ENCODE assay signal across 17 cellular contexts in genomic region chr17:945672-946071, GRCh38. TPM values are rescaled to one million over a fixed set of nuclear protein-coding genes. Genes with fewer than 3 reads are reported as not detected.
DNase-seq lines count a peak whose midpoint lies in the region; ATAC-seq and TF ChIP-seq lines count a peak whose summit lies in the region.
"Had no signal": no experiment of that assay in that cellular context is flagged by ENCODE, and none has a peak within 500 bp of the region (broad histone marks: within the 10 kb centered on the region; RNA-seq: fewer than 3 reads in every experiment).

No MANE protein-coding gene starts in this region.

- peaks cover 0 to 3% (median 0%) of the 10 kb centered on the region in 11 experiments; a peak in 1 of 22 replicates for H3K27me3 ChIP-seq in BLaER1 treated with 17β-estradiol and CSF1 and Interleukin-3, amounts not matched to agents 10 nM and 100 nM
- H3K27me3 ChIP-seq in HUES6 (ENCODE audit: control insufficient read depth, insufficient read depth, low read length), result no peaks in the 10 kb centered on the region
- no peaks in the 10 kb centered on the region for H3K27me3 ChIP-seq in iPS-20b (ENCODE audit: insufficient read depth, low read length)

- peak overlapping the region in 6 of 11 experiments; percentile 20 to 49 (median 39); a peak in 8 of 22 replicates for H3K27ac ChIP-seq in BLaER1 treated with 17β-estradiol and CSF1 and Interleukin-3, amounts not matched to agents 10 nM and 100 nM
- H3K27ac ChIP-seq in HUES6 (ENCODE audit: low read depth, low read length) (peak overlapping the region; percentile 15; the same call in 1 of the 2 replicates), iPS-20b (ENCODE audit: low read length) (peak overlapping the region; percentile 22)
- H3K27ac ChIP-seq: A549 had no signal

- no peak for TF ChIP-seq CTCF in neural crest cell (conservative IDR thresholded peaks at IDR 0.05)
- TF ChIP-seq CTCF in CD14-positive monocyte (IDR thresholded peaks at IDR 0.05), result no peak

- H3K4me3 Mint-ChIP-seq in neural crest cell, result no peak overlapping the region
- H3K4me3 Mint-ChIP-seq in stimulated activated naive CD8-positive, alpha-beta T cell treated with anti-CD3 and anti-CD28 coated beads, Interleukin-15, amount 100 ng/mL, for 72 hours, result no peak overlapping the region
- H3K4me3 Mint-ChIP-seq in CD14-positive monocyte, result no peak overlapping the region
- H3K4me3 Mint-ChIP-seq: CD4-positive, alpha-beta T cell had no signal

- intact Hi-C loops in CD14-positive monocyte (cut with micrococcal nuclease), result no loop called here

- H3K4me2 ChIP-seq in BLaER1 treated with 17β-estradiol and CSF1 and Interleukin-3, amounts not matched to agents 10 nM and 100 nM, result peak overlapping the region in 10 of 11 experiments; percentile 7 to 85 (median 62); a peak in 16 of 22 replicates
- H3K4me2 ChIP-seq: A549 had no signal

- peaks cover 37% of the 10 kb centered on the region for H3K4me1 Mint-ChIP-seq in neural crest cell
- H3K4me1 Mint-ChIP-seq in stimulated activated naive CD8-positive, alpha-beta T cell treated with anti-CD3 and anti-CD28 coated beads, Interleukin-15, amount 100 ng/mL, for 72 hours, result no peaks in the 10 kb centered on the region
- H3K4me1 Mint-ChIP-seq in CD14-positive monocyte, result peaks cover 6% of the 10 kb centered on the region

- H3K9ac ChIP-seq in BLaER1 treated with 17β-estradiol and CSF1 and Interleukin-3, amounts not matched to agents 10 nM and 100 nM, result peak overlapping the region in 4 of 11 experiments; percentile 2 to 55 (median 32); a peak in 3 of 22 replicates
- H3K9ac ChIP-seq in HUES6 (ENCODE audit: low read length) (no peak overlapping the region), iPS-20b (ENCODE audit: low read depth, low read length) (no peak overlapping the region)

- H4K20me1 ChIP-seq in BLaER1 treated with 17β-estradiol and CSF1 and Interleukin-3, amounts not matched to agents 10 nM and 100 nM, result peaks cover 0 to 70% (median 24%) of the 10 kb centered on the region in 11 experiments; a peak in 14 of 22 replicates

- peak overlapping the region; percentile 89 for H3K27ac Mint-ChIP-seq in neural crest cell (ENCODE audit: unreplicated experiment)
- no peak overlapping the region for H3K27ac Mint-ChIP-seq in stimulated activated naive CD8-positive, alpha-beta T cell treated with anti-CD3 and anti-CD28 coated beads, Interleukin-15, amount 100 ng/mL, for 72 hours
- no peak overlapping the region for H3K27ac Mint-ChIP-seq in CD14-positive monocyte
- H3K27ac Mint-ChIP-seq: CD4-positive, alpha-beta T cell had no signal

- no peak for ATAC-seq in stimulated activated naive CD8-positive, alpha-beta T cell treated with anti-CD3 and anti-CD28 coated beads, Interleukin-15, amount 100 ng/mL, for 72 hours

- DNase-seq in neural crest cell (ENCODE audit: low read depth, low spot score) (no peak), NCI-H2227 (lab: John Stamatoyannopoulos, UW; ENCODE audit: unreplicated experiment) (no peak), CD14-positive monocyte (ENCODE audit: low spot score) (no peak)
- DNase-seq in stimulated activated naive CD8-positive, alpha-beta T cell treated with anti-CD3 and anti-CD28 coated beads, Interleukin-15, amount 100 ng/mL, for 72 hours, result no peak
- DNase-seq: CD4-positive, alpha-beta T cell; DMS79 treated with DMSO at 0.1 percent for 48 hours; GDM1; Karpas-422; MM.1S; NCI-H1105; NCI-H187 treated with DMSO at 0.1 percent for 48 hours; NCI-H2171; NCI-H524 had no signal

- peaks cover 3% of the 10 kb centered on the region for H3K36me3 Mint-ChIP-seq in neural crest cell (ENCODE audit: low read depth)
- no peaks in the 10 kb centered on the region for H3K36me3 Mint-ChIP-seq in CD14-positive monocyte

- H3K9me3 Mint-ChIP-seq in neural crest cell, result no peaks in the 10 kb centered on the region
- no peaks in the 10 kb centered on the region for H3K9me3 Mint-ChIP-seq in stimulated activated naive CD8-positive, alpha-beta T cell treated with anti-CD3 and anti-CD28 coated beads, Interleukin-15, amount 100 ng/mL, for 72 hours
- peaks cover 0 to 2% (median 0%) of the 10 kb centered on the region in 7 donors for H3K9me3 Mint-ChIP-seq in CD14-positive monocyte
- H3K9me3 Mint-ChIP-seq: CD4-positive, alpha-beta T cell had no signal

- H3K27me3 Mint-ChIP-seq in neural crest cell (ENCODE audit: low read depth) (no peaks in the 10 kb centered on the region), CD14-positive monocyte (ENCODE audit: low read depth in 3 of 3) (peaks cover 14 to 17% (median 16%) of the 10 kb centered on the region in 3 donors)
- peaks cover 11% of the 10 kb centered on the region for H3K27me3 Mint-ChIP-seq in stimulated activated naive CD8-positive, alpha-beta T cell treated with anti-CD3 and anti-CD28 coated beads, Interleukin-15, amount 100 ng/mL, for 72 hours

- peaks cover 0 to 32% (median 8%) of the 10 kb centered on the region in 11 experiments; a peak in 10 of 22 replicates for H3K36me3 ChIP-seq in BLaER1 treated with 17β-estradiol and CSF1 and Interleukin-3, amounts not matched to agents 10 nM and 100 nM
- H3K36me3 ChIP-seq in HUES6 (ENCODE audit: control insufficient read depth, insufficient read depth, low read length) (peaks cover 11% of the 10 kb centered on the region), iPS-20b (ENCODE audit: insufficient read depth, low read depth, low read length) (no peaks in the 10 kb centered on the region; the same call in 1 of the 2 replicates)

- H3K4me1 ChIP-seq in BLaER1 treated with 17β-estradiol and CSF1 and Interleukin-3, amounts not matched to agents 10 nM and 100 nM, result peaks cover 19 to 54% (median 44%) of the 10 kb centered on the region in 10 experiments
- H3K4me1 ChIP-seq in HUES6 (ENCODE audit: control insufficient read depth, insufficient read depth, low read length) (peaks cover 22% of the 10 kb centered on the region), iPS-20b (ENCODE audit: insufficient read depth, low read length) (peaks cover 11% of the 10 kb centered on the region)

- no peak overlapping the region for H3K4me3 ChIP-seq in BLaER1 treated with 17β-estradiol and CSF1 and Interleukin-3, amounts not matched to agents 10 nM and 100 nM
- no peak overlapping the region for H3K4me3 ChIP-seq in HUES6 (ENCODE audit: low read depth, low read length)
- no peak overlapping the region for H3K4me3 ChIP-seq in iPS-20b (ENCODE audit: low read length)
- H3K4me3 ChIP-seq: A549 had no signal

- H3K9me3 ChIP-seq in BLaER1 treated with 17β-estradiol and CSF1 and Interleukin-3, amounts not matched to agents 10 nM and 100 nM (replicated peaks in 1 of 11), result no peaks in the 10 kb centered on the region
- H3K9me3 ChIP-seq in HUES6 (ENCODE audit: control insufficient read depth, insufficient read depth, low read depth, low read length) (no peaks in the 10 kb centered on the region), iPS-20b (ENCODE audit: insufficient read depth, low read depth, low read length) (no peaks in the 10 kb centered on the region)
- H3K9me3 ChIP-seq: A549 had no signal

RNA-seq across cellular contexts. Expression of gene NXN, which starts 33.9 kb away (rescaled TPM):
- total RNA-seq in neural crest cell, result 75.9 and 76.4 TPM in 2 replicates
- not detected for polyA plus RNA-seq in CD14-positive monocyte

RNA-seq across cellular contexts. Expression of gene TIMM22, which starts 51.3 kb away (rescaled TPM):
- total RNA-seq in neural crest cell, result 18.7 and 19.5 TPM in 2 replicates
- polyA plus RNA-seq in CD14-positive monocyte, result 10 to 100 TPM; 13.1 to 13.6 TPM
